In the genomic region with DNA sequence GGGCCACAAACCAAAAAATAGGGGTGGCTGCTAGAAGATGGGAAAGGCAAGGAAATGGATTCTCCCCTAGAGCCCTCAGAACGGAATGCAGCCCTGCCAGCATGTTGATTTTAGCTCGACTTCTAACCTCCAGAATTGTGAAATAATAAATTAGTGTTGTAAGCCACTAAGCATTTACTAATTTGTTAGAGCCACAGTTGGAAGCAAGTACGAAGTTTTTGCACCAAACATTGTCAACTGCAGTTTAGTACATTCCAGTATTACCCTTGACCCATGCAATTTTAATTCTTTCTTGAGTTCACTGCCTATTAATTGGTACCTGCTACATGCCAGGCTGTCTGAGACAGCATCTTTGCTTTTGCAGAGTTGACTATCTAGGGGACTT, we compare ENCODE assay signal across 15 cellular contexts. TPM values are rescaled to one million over a fixed set of nuclear protein-coding genes. Genes with fewer than 3 reads are reported as not detected.
A peak's percentile ranks its signal among the peaks of the same experiment; 100 is the strongest.
DNase-seq lines count a peak whose midpoint lies in the region; ATAC-seq and TF ChIP-seq lines count a peak whose summit lies in the region.
"Had no signal": no experiment of that assay in that cellular context is flagged by ENCODE, and none has a peak within 500 bp of the region (broad histone marks: within the 10 kb centered on the region; RNA-seq: fewer than 3 reads in every experiment).

No MANE protein-coding gene starts in this region.

- peaks cover 88% of the 10 kb centered on the region for H3K79me2 ChIP-seq in osteoblast (ENCODE audit: insufficient read depth, low read length)

- no peak overlapping the region for H3K4me2 ChIP-seq in osteoblast (ENCODE audit: insufficient read depth, low read length)
- H3K4me2 ChIP-seq: BLaER1 treated with 17β-estradiol and CSF1 and Interleukin-3, amounts not matched to agents 10 nM and 100 nM had no signal

- peak overlapping the region; percentile 94 for H3K27ac ChIP-seq in osteoblast (ENCODE audit: low read depth, low read length)
- peak overlapping the region; percentile 82 to 99 (median 92) for H3K27ac ChIP-seq in transverse colon
- H3K27ac ChIP-seq: BLaER1 treated with 17β-estradiol and CSF1 and Interleukin-3, amounts not matched to agents 10 nM and 100 nM had no signal

- H4K20me1 ChIP-seq in osteoblast (ENCODE audit: insufficient read depth, low read length), result peaks cover 16% of the 10 kb centered on the region

- no peak for TF ChIP-seq POLR2A in transverse colon (IDR thresholded peaks at IDR 0.05)

- in situ Hi-C loops in transverse colon (cut with MboI; ENCODE audit: low pct_ligation_motif_present in 1 of 4, low pct_unique_long_range_greater_than_20kb in 1 of 4, low sequenced_read_pairs in 3 of 4), result loop anchor here in 2 of 4 donors (10.0 to 25.0 kb wide), 2 partner anchors 478 to 485 kb away; no protein-coding TSS in a partner anchor

- no peaks in the 10 kb centered on the region for H3K27me3 ChIP-seq in adipocyte (replicated peaks; ENCODE audit: control insufficient read depth, insufficient read depth, low read length)
- H3K27me3 ChIP-seq in osteoblast (ENCODE audit: insufficient read depth, low read length), result no peaks in the 10 kb centered on the region
- no peaks in the 10 kb centered on the region for H3K27me3 ChIP-seq in transverse colon
- H3K27me3 ChIP-seq: BLaER1 treated with 17β-estradiol and CSF1 and Interleukin-3, amounts not matched to agents 10 nM and 100 nM; brain microvascular endothelial cell had no signal

- ATAC-seq in GM21381 (IDR thresholded peaks at IDR 0.05; ENCODE audit: unreplicated experiment) (no peak), GM18909 (IDR thresholded peaks at IDR 0.05; ENCODE audit: poor library complexity, unreplicated experiment) (no peak)
- ATAC-seq: activated CD4-positive, alpha-beta T cell treated with anti-CD3 and anti-CD28 coated beads for 36 hours; effector memory CD8-positive, alpha-beta T cell had no signal

- intact Hi-C loops in transverse colon (cut with DNase I; ENCODE audit: low total_unique reads), result loop anchor here (5.0 to 10.0 kb wide), 2 partner anchors 45 to 488 kb away; no protein-coding TSS in a partner anchor

- DNase-seq in adipocyte (ENCODE audit: low read depth) (peak; percentile 82), fibroblast of peridontal ligament (ENCODE audit: extremely low read depth) (peak; percentile 63), osteoblast (ENCODE audit: insufficient read length, low spot score, missing footprints) (no peak), transverse colon (no peak)
- no peak for DNase-seq in effector CD4-positive, alpha-beta T cell
- DNase-seq: activated CD4-positive, alpha-beta T cell treated with anti-CD3 and anti-CD28 coated beads for 36 hours; activated CD8-positive, alpha-beta memory T cell treated with anti-CD3 and anti-CD28 coated beads, Interleukin-2, amount 50 U/mL, for 4 hours; activated naive CD4-positive, alpha-beta T cell; brain microvascular endothelial cell; effector memory CD8-positive, alpha-beta T cell; NCI-H1105; NCI-H2171 treated with DMSO at 0.1 percent for 48 hours had no signal

- H3K36me3 ChIP-seq in adipocyte (ENCODE audit: control insufficient read depth, insufficient read depth, low read length, severe bottlenecking) (no peaks in the 10 kb centered on the region), osteoblast (ENCODE audit: insufficient read depth, low read length) (no peaks in the 10 kb centered on the region), transverse colon (no peaks in the 10 kb centered on the region)
- H3K36me3 ChIP-seq: BLaER1 treated with 17β-estradiol and CSF1 and Interleukin-3, amounts not matched to agents 10 nM and 100 nM; brain microvascular endothelial cell had no signal

- H2AFZ ChIP-seq in osteoblast (ENCODE audit: low read length), result no peak overlapping the region

- WGBS in transverse colon (ENCODE audit: low coverage in 1 of 2), 2 donors, result 29 to 41% methylated on average over 3 of the region's 3 CpGs

- H3K4me1 ChIP-seq in adipocyte (ENCODE audit: control insufficient read depth, insufficient read depth, low read length) (peaks cover 70% of the 10 kb centered on the region), osteoblast (ENCODE audit: insufficient read depth, low read length) (peaks cover 71% of the 10 kb centered on the region), transverse colon (peaks cover 12 to 51% (median 21%) of the 10 kb centered on the region in 4 donors)
- H3K4me1 ChIP-seq: BLaER1 treated with 17β-estradiol and CSF1 and Interleukin-3, amounts not matched to agents 10 nM and 100 nM had no signal

- TF ChIP-seq CTCF in osteoblast (IDR thresholded peaks at IDR 0.05; ENCODE audit: extremely low read depth, low read depth, low read length) (no peak), transverse colon (IDR thresholded peaks at IDR 0.05) (no peak)

- peak overlapping the region; percentile 88 for H3K9ac ChIP-seq in adipocyte (ENCODE audit: low read length)
- H3K9ac ChIP-seq: BLaER1 treated with 17β-estradiol and CSF1 and Interleukin-3, amounts not matched to agents 10 nM and 100 nM had no signal

- no peaks in the 10 kb centered on the region for H3K9me3 ChIP-seq in adipocyte (ENCODE audit: control insufficient read depth, low read length)
- no peaks in the 10 kb centered on the region for H3K9me3 ChIP-seq in osteoblast (ENCODE audit: low read depth, low read length)
- H3K9me3 ChIP-seq in transverse colon, result no peaks in the 10 kb centered on the region
- H3K9me3 ChIP-seq: BLaER1 treated with 17β-estradiol and CSF1 and Interleukin-3, amounts not matched to agents 10 nM and 100 nM had no signal

- H3K4me3 ChIP-seq in adipocyte (ENCODE audit: low read length), result peak overlapping the region; percentile 36
- H3K4me3 ChIP-seq in osteoblast (ENCODE audit: insufficient read depth, low read length), result no peak overlapping the region
- no peak overlapping the region for H3K4me3 ChIP-seq in transverse colon
- H3K4me3 ChIP-seq: BLaER1 treated with 17β-estradiol and CSF1 and Interleukin-3, amounts not matched to agents 10 nM and 100 nM had no signal

- TF ChIP-seq EP300 in transverse colon (IDR thresholded peaks at IDR 0.05; ENCODE audit: low read depth), result no peak

RNA-seq across cellular contexts. Expression of a gene that starts 32.2 kb away (rescaled TPM):
- total RNA-seq in osteoblast (74.9 and 83.7 TPM in 2 replicates), transverse colon (10 to 100 TPM; 34.3 to 82.0 (median 45.1) TPM)

Comparison
In these comparisons a context has a peak if more than half of its experiments do, and no peak if none do; other contexts are left out.
1. DNase-seq: peak in adipocyte (single experiment) and fibroblast of peridontal ligament (single experiment); none in osteoblast (single experiment), transverse colon (single experiment) and effector CD4-positive, alpha-beta T cell (single experiment).